11 cellular contexts compared by ENCODE assay signal in the genomic region with DNA sequence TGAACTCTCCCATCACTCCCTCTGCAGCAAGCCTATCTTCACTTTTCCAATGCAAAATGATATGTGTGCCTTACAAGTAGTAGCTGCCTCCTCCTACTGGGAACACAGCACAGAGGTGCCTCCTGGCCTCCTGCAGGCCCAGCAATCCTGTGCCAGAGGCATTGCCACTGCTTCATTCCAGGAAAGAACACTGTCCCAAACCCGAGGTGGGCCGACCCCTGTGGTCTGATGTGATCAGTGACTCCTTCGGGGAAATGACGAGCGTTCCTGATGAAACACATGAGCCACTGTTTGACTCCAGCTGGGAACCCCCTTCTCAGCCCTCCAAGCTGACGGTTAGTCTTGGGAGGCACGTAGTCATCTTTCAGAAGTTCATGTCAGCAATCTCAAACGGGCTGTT. TPM values are rescaled to one million over a fixed set of nuclear protein-coding genes. Genes with fewer than 3 reads are reported as not detected.
A peak's percentile ranks its signal among the peaks of the same experiment; 100 is the strongest.
DNase-seq lines count a peak whose midpoint lies in the region; ATAC-seq and TF ChIP-seq lines count a peak whose summit lies in the region.
"Had no signal": no experiment of that assay in that cellular context is flagged by ENCODE, and none has a peak within 500 bp of the region (broad histone marks: within the 10 kb centered on the region; RNA-seq: fewer than 3 reads in every experiment).

No MANE protein-coding gene starts in this region.

- no peaks in the 10 kb centered on the region for H3K27me3 ChIP-seq in left lung
- H3K27me3 ChIP-seq in tibial artery, result no peaks in the 10 kb centered on the region
- H3K27me3 ChIP-seq: colonic mucosa, tibial nerve had no signal

- H3K27me3 Mint-ChIP-seq in activated naive CD4-positive, alpha-beta T cell treated with anti-CD3 and anti-CD28 coated beads, Interleukin-2, amount 50 U/mL, for 24 hours, result no peaks in the 10 kb centered on the region

- H3K4me3 ChIP-seq in left lung (no peak overlapping the region), tibial artery (no peak overlapping the region)
- H3K4me3 ChIP-seq: colonic mucosa, tibial nerve had no signal

- H3K4me1 ChIP-seq in left lung (peaks cover 0 to 16% of the 10 kb centered on the region in 2 donors), tibial artery (peaks cover 0 to 27% (median 15%) of the 10 kb centered on the region in 4 donors)
- H3K4me1 ChIP-seq: colonic mucosa had no signal

- peak overlapping the region; percentile 17 for H3K27ac Mint-ChIP-seq in activated naive CD4-positive, alpha-beta T cell treated with anti-CD3 and anti-CD28 coated beads, Interleukin-2, amount 50 U/mL, for 24 hours

- peaks cover 19% of the 10 kb centered on the region for H3K4me1 Mint-ChIP-seq in activated naive CD4-positive, alpha-beta T cell treated with anti-CD3 and anti-CD28 coated beads, Interleukin-2, amount 50 U/mL, for 24 hours

- peak overlapping the region; percentile 2 to 51 for H3K27ac ChIP-seq in left lung
- H3K27ac ChIP-seq in tibial artery, result peak overlapping the region; percentile 56
- H3K27ac ChIP-seq: colonic mucosa had no signal

- ATAC-seq in left lung, result no peak
- ATAC-seq in HG02973 (IDR thresholded peaks at IDR 0.05; ENCODE audit: unreplicated experiment), result no peak

- TF ChIP-seq CTCF in left lung (IDR thresholded peaks at IDR 0.05), result no peak
- no peak for TF ChIP-seq CTCF in tibial artery (IDR thresholded peaks at IDR 0.05)

- H3K36me3 Mint-ChIP-seq in activated naive CD4-positive, alpha-beta T cell treated with anti-CD3 and anti-CD28 coated beads, Interleukin-2, amount 50 U/mL, for 24 hours, result peaks cover 5% of the 10 kb centered on the region

- H3K9me3 ChIP-seq in left lung (no peaks in the 10 kb centered on the region), tibial artery (no peaks in the 10 kb centered on the region)
- H3K9me3 ChIP-seq: colonic mucosa, tibial nerve had no signal

- peak; percentile 61 for DNase-seq in stimulated activated CD4-positive, alpha-beta T cell treated with anti-CD3 and anti-CD28 coated beads, Interleukin-1b, Interleukin-23, amount 100 ng/mL, for 48 hours
- no peak for DNase-seq in stimulated activated CD4-positive, alpha-beta T cell treated with anti-CD3 and anti-CD28 coated beads, Interleukin-12 subunit alpha, Interleukin-12 subunit beta, amount 100 ng/mL, for 4 hours
- DNase-seq in left lung (no peak), tibial artery (no peak), DMS79 treated with DMSO at 0.1 percent for 48 hours (lab: John Stamatoyannopoulos, UW) (no peak), RKO (ENCODE audit: low spot score) (no peak)
- DNase-seq: colonic mucosa, NCI-H2081 treated with DMSO at 0.1 percent for 48 hours had no signal

- H3K36me3 ChIP-seq in left lung, result peaks cover 0 to 91% of the 10 kb centered on the region in 2 donors
- H3K36me3 ChIP-seq in tibial artery, result peaks cover 39 to 87% (median 64%) of the 10 kb centered on the region in 3 donors

- H3K4me3 Mint-ChIP-seq in activated naive CD4-positive, alpha-beta T cell treated with anti-CD3 and anti-CD28 coated beads, Interleukin-2, amount 50 U/mL, for 24 hours, result no peak overlapping the region

- intact Hi-C loops in left lung (cut with DNase I) (no loop called here), tibial artery (cut with DNase I; ENCODE audit: low total_unique reads) (no loop called here)

- H3K9me3 Mint-ChIP-seq in activated naive CD4-positive, alpha-beta T cell treated with anti-CD3 and anti-CD28 coated beads, Interleukin-2, amount 50 U/mL, for 24 hours, result no peaks in the 10 kb centered on the region

RNA-seq across cellular contexts. Expression of gene PSMC1, which starts 19.5 kb away (rescaled TPM):
- 100 to 1,000 TPM in 1 of 2 donors, 10 to 100 TPM in 1; 64.3 to 103 TPM for total RNA-seq in left lung

RNA-seq across cellular contexts. Expression of gene NRDE2, which starts 55.9 kb away (rescaled TPM):
- total RNA-seq in left lung, result 10 to 100 TPM; 17.4 to 21.1 TPM
